Comparison of ENCODE assay signal across 22 cellular contexts in genomic region chr12:3718100-3718499, GRCh38. TPM values are rescaled to one million over a fixed set of nuclear protein-coding genes. Genes with fewer than 3 reads are reported as not detected.
A peak's percentile ranks its signal among the peaks of the same experiment; 100 is the strongest.
DNase-seq lines count a peak whose midpoint lies in the region; ATAC-seq lines count a peak whose summit lies in the region.
"Had no signal": no experiment of that assay in that cellular context is flagged by ENCODE, and none has a peak within 500 bp of the region (broad histone marks: within the 10 kb centered on the region; RNA-seq: fewer than 3 reads in every experiment).

No MANE protein-coding gene starts in this region.

- peaks cover 4 to 10% of the 10 kb centered on the region in 2 donors for H3K36me3 Mint-ChIP-seq in naive B cell

- H3K27ac ChIP-seq in BLaER1, result no peak overlapping the region
- H3K27ac ChIP-seq: ovary, tibial nerve had no signal

- in situ Hi-C loops in ACHN (cut with HindIII; ENCODE audit: low pct_ligation_motif_present, low pct_unique_long_range_greater_than_20kb, low sequenced_read_pairs), result no loop called here

- peaks cover 47% of the 10 kb centered on the region for H4K20me1 ChIP-seq in BLaER1

- no peaks in the 10 kb centered on the region for H3K9me3 ChIP-seq in BLaER1
- H3K9me3 ChIP-seq: heart right ventricle, ovary, tibial nerve had no signal

- peaks cover 70% of the 10 kb centered on the region for H3K36me3 ChIP-seq in BLaER1
- H3K36me3 ChIP-seq: ovary, tibial nerve had no signal

- H3K4me1 ChIP-seq in BLaER1, result peaks cover 23% of the 10 kb centered on the region
- H3K4me1 ChIP-seq: tibial nerve had no signal

- DNase-seq in MV-4-11 (lab: John Stamatoyannopoulos, UW) (peak; percentile 43), naive B cell (peak; percentile 34), ACHN (no peak), SHP77 (lab: John Stamatoyannopoulos, UW) (no peak), OCI-M1 (lab: John Stamatoyannopoulos, UW) (no peak), NCI-H2081 treated with DMSO at 0.1 percent for 48 hours (lab: John Stamatoyannopoulos, UW) (no peak)
- DNase-seq: activated CD4-positive, alpha-beta T cell treated with anti-CD3 and anti-CD28 coated beads, Interleukin-2, amount 50 U/mL, for 48 hours; activated gamma-delta T cell treated with Interleukin-2 at 50 U/mL for 16 hours; cortex of kidney; DMS79 treated with DMSO at 0.1 percent for 48 hours; GOT3; heart right ventricle; KG1; NCI-H1092; NCI-H2029 treated with DMSO at 0.1 percent for 48 hours; ovary; RPMI8226; stimulated activated CD4-positive, alpha-beta T cell treated with anti-CD3 and anti-CD28 coated beads, Interleukin-2, amount 100 ng/mL, for 24 hours had no signal

- peaks cover 0 to 7% (median 0%) of the 10 kb centered on the region in 7 donors for H3K9me3 Mint-ChIP-seq in naive B cell

- H3K4me3 ChIP-seq in BLaER1, result no peak overlapping the region
- H3K4me3 ChIP-seq: heart right ventricle, ovary, tibial nerve had no signal

- H3K27ac Mint-ChIP-seq in naive B cell, result peak overlapping the region in 5 of 6 donors; percentile 9 to 57 (median 15)
- H3K27ac Mint-ChIP-seq: stimulated activated naive CD8-positive, alpha-beta T cell treated with anti-CD3 and anti-CD28 coated beads, Interleukin-15, Interleukin-2, amounts not matched to agents 100 ng/mL and 50 ng/mL, for 24 hours had no signal

- no peak overlapping the region for H3K9ac ChIP-seq in BLaER1

- peak overlapping the region in 3 of 8 donors; percentile 26 to 80 (median 71) for H3K4me3 Mint-ChIP-seq in naive B cell
- H3K4me3 Mint-ChIP-seq: stimulated activated naive CD8-positive, alpha-beta T cell treated with anti-CD3 and anti-CD28 coated beads, Interleukin-15, Interleukin-2, amounts not matched to agents 100 ng/mL and 50 ng/mL, for 24 hours had no signal

- H3K27me3 Mint-ChIP-seq in naive B cell, result no peaks in the 10 kb centered on the region
- H3K27me3 Mint-ChIP-seq: stimulated activated naive CD8-positive, alpha-beta T cell treated with anti-CD3 and anti-CD28 coated beads, Interleukin-15, Interleukin-2, amounts not matched to agents 100 ng/mL and 50 ng/mL, for 24 hours had no signal

- H3K4me1 Mint-ChIP-seq in naive B cell, result peaks cover 18 to 27% (median 23%) of the 10 kb centered on the region in 3 donors

- ATAC-seq in esophagus mucosa (peak; percentile 47), naive B cell (ENCODE audit: low read depth in 2 of 2) (peak; percentile 100)

- no peaks in the 10 kb centered on the region for H3K27me3 ChIP-seq in BLaER1
- H3K27me3 ChIP-seq: heart right ventricle, ovary, tibial nerve had no signal

- H3K4me2 ChIP-seq in BLaER1, result peak overlapping the region; percentile 29; the same call in 1 of the 2 replicates

RNA-seq across cellular contexts. Expression of gene CRACR2A, which starts 34.8 kb away (rescaled TPM):
- total RNA-seq in esophagus mucosa, result 3.0 TPM
- 10 to 100 TPM in 2 of 6 donors, 1 to 10 TPM in 3, not detected in 1; 6.5 to 20.8 (median 7.8) TPM for polyA plus RNA-seq in naive B cell (ENCODE audit: low read depth in 6 of 6)

Comparison
In these comparisons a context has a peak if more than half of its experiments do, and no peak if none do; other contexts are left out.
1. DNase-seq: peak in MV-4-11 (single experiment) and naive B cell (single experiment); none in ACHN (single experiment), SHP77 (0 of 2), OCI-M1 (single experiment) and NCI-H2081 treated with DMSO at 0.1 percent for 48 hours (single experiment).